Comparison of ENCODE assay signal across 10 cellular contexts in genomic region chr20:6623989-6624388, GRCh38.
DNase-seq lines count a peak whose midpoint lies in the region; ATAC-seq and TF ChIP-seq lines count a peak whose summit lies in the region.
"Had no signal": no experiment of that assay in that cellular context is flagged by ENCODE, and none has a peak within 500 bp of the region (broad histone marks: within the 10 kb centered on the region; RNA-seq: fewer than 3 reads in every experiment).

No MANE protein-coding gene starts in this region.

- peak overlapping the region in 1 of 9 donors; percentile 23 for H3K27ac Mint-ChIP-seq in naive thymus-derived CD4-positive, alpha-beta T cell
- H3K27ac Mint-ChIP-seq in activated naive CD4-positive, alpha-beta T cell treated with anti-CD3 and anti-CD28 coated beads, Interleukin-2, amount 50 U/mL, for 72 hours = no peak overlapping the region
- H3K27ac Mint-ChIP-seq: brain had no signal

- TF ChIP-seq CTCF in mucosa of descending colon (IDR thresholded peaks at IDR 0.05) (no peak), tibial nerve (IDR thresholded peaks at IDR 0.05) (no peak)

- H3K4me1 Mint-ChIP-seq in naive thymus-derived CD4-positive, alpha-beta T cell = no peaks in the 10 kb centered on the region
- H3K4me1 Mint-ChIP-seq: brain had no signal

- TF ChIP-seq POLR2A in tibial nerve (IDR thresholded peaks at IDR 0.05) = no peak

- peaks cover 0 to 12% (median 7%) of the 10 kb centered on the region in 11 donors for H3K9me3 Mint-ChIP-seq in naive thymus-derived CD4-positive, alpha-beta T cell
- H3K9me3 Mint-ChIP-seq in activated naive CD4-positive, alpha-beta T cell treated with anti-CD3 and anti-CD28 coated beads, Interleukin-2, amount 50 U/mL, for 72 hours = peaks cover 6 to 7% of the 10 kb centered on the region in 2 donors

- CTCF ChIA-PET in naive thymus-derived CD4-positive, alpha-beta T cell (lab: Charles Lee) = no interaction called here

- no peaks in the 10 kb centered on the region for H3K27me3 Mint-ChIP-seq in naive thymus-derived CD4-positive, alpha-beta T cell

- peaks cover 0 to 3% (median 0%) of the 10 kb centered on the region in 5 donors for H3K36me3 Mint-ChIP-seq in naive thymus-derived CD4-positive, alpha-beta T cell
- H3K36me3 Mint-ChIP-seq in activated naive CD4-positive, alpha-beta T cell treated with anti-CD3 and anti-CD28 coated beads, Interleukin-2, amount 50 U/mL, for 72 hours = no peaks in the 10 kb centered on the region
- H3K36me3 Mint-ChIP-seq: brain had no signal

- no peak for TF ChIP-seq EP300 in tibial nerve (IDR thresholded peaks at IDR 0.05)

- DNase-seq in GM19240 (ENCODE audit: insufficient read length, low spot score) (peak; percentile 6), MV-4-11 (lab: John Stamatoyannopoulos, UW) (peak; percentile 92), mucosa of descending colon (no peak), tibial nerve (ENCODE audit: low spot score in 2 of 2) (no peak), HK-2 (ENCODE audit: unreplicated experiment) (no peak)
- DNase-seq in naive thymus-derived CD4-positive, alpha-beta T cell = no peak
- no peak for DNase-seq in activated naive CD4-positive, alpha-beta T cell treated with anti-CD3 and anti-CD28 coated beads, Interleukin-2, amount 50 U/mL, for 72 hours (ENCODE audit: low spot score in 2 of 2)

- ATAC-seq in HG02870 (IDR thresholded peaks at IDR 0.05; ENCODE audit: unreplicated experiment) = peak; percentile 96
- ATAC-seq in mucosa of descending colon = peak; percentile 81
- no peak for ATAC-seq in naive thymus-derived CD4-positive, alpha-beta T cell
- no peak for ATAC-seq in activated naive CD4-positive, alpha-beta T cell treated with anti-CD3 and anti-CD28 coated beads, Interleukin-2, amount 50 U/mL, for 72 hours

- no peak overlapping the region for H3K4me3 Mint-ChIP-seq in naive thymus-derived CD4-positive, alpha-beta T cell
- H3K4me3 Mint-ChIP-seq: brain had no signal

- H3K4me1 ChIP-seq in mucosa of descending colon (ENCODE audit: low read depth) = no peaks in the 10 kb centered on the region
- H3K4me1 ChIP-seq in naive thymus-derived CD4-positive, alpha-beta T cell (ENCODE audit: control insufficient read depth in 2 of 2, insufficient read depth in 2 of 2, low read length in 2 of 2) = no peaks in the 10 kb centered on the region
- H3K4me1 ChIP-seq in tibial nerve = no peaks in the 10 kb centered on the region
- H3K4me1 ChIP-seq: vagina had no signal

- no peaks in the 10 kb centered on the region for H3K9me3 ChIP-seq in mucosa of descending colon
- H3K9me3 ChIP-seq in naive thymus-derived CD4-positive, alpha-beta T cell (ENCODE audit: control insufficient read depth in 2 of 3, low read length in 3 of 3) = no peaks in the 10 kb centered on the region
- H3K9me3 ChIP-seq in tibial nerve = peaks cover 0 to 3% (median 0%) of the 10 kb centered on the region in 4 donors
- H3K9me3 ChIP-seq: vagina had no signal

- intact Hi-C loops in mucosa of descending colon (cut with DNase I, micrococcal nuclease) = no loop called here
- intact Hi-C loops in naive thymus-derived CD4-positive, alpha-beta T cell (cut with micrococcal nuclease) = no loop called here

- H3K4me3 ChIP-seq in mucosa of descending colon = no peak overlapping the region
- H3K4me3 ChIP-seq in naive thymus-derived CD4-positive, alpha-beta T cell (ENCODE audit: low read length) = no peak overlapping the region
- H3K4me3 ChIP-seq in tibial nerve = no peak overlapping the region
- H3K4me3 ChIP-seq: vagina had no signal

- H3K27ac ChIP-seq in naive thymus-derived CD4-positive, alpha-beta T cell (ENCODE audit: low read depth, low read length) = no peak overlapping the region
- H3K27ac ChIP-seq in tibial nerve = no peak overlapping the region
- H3K27ac ChIP-seq: vagina had no signal

- POLR2A ChIA-PET in naive thymus-derived CD4-positive, alpha-beta T cell (lab: Charles Lee) = no interaction called here

- no peaks in the 10 kb centered on the region for H3K36me3 ChIP-seq in mucosa of descending colon (ENCODE audit: low read depth)
- H3K36me3 ChIP-seq in naive thymus-derived CD4-positive, alpha-beta T cell (ENCODE audit: control insufficient read depth in 2 of 3, insufficient read depth in 3 of 3, low read length in 3 of 3) = no peaks in the 10 kb centered on the region
- no peaks in the 10 kb centered on the region for H3K36me3 ChIP-seq in tibial nerve
- H3K36me3 ChIP-seq: vagina had no signal

- H3K27me3 ChIP-seq in naive thymus-derived CD4-positive, alpha-beta T cell (ENCODE audit: control insufficient read depth in 2 of 2, insufficient read depth in 2 of 2, low read length in 2 of 2) = no peaks in the 10 kb centered on the region
- no peaks in the 10 kb centered on the region for H3K27me3 ChIP-seq in tibial nerve
- H3K27me3 ChIP-seq: vagina had no signal

- 28 to 31% methylated on average over 3 of the region's 3 CpGs for WGBS in tibial nerve, 2 donors

Comparison
In these comparisons a context has a peak if more than half of its experiments do, and no peak if none do; other contexts are left out.
1. DNase-seq: peak in GM19240 (single experiment) and MV-4-11 (single experiment); none in mucosa of descending colon (0 of 3), naive thymus-derived CD4-positive, alpha-beta T cell (0 of 9), activated naive CD4-positive, alpha-beta T cell treated with anti-CD3 and anti-CD28 coated beads, Interleukin-2, amount 50 U/mL, for 72 hours (0 of 2), tibial nerve (0 of 2) and HK-2 (single experiment).
2. ATAC-seq: peak in HG02870 (single experiment) and mucosa of descending colon (single experiment); none in naive thymus-derived CD4-positive, alpha-beta T cell (single experiment) and activated naive CD4-positive, alpha-beta T cell treated with anti-CD3 and anti-CD28 coated beads, Interleukin-2, amount 50 U/mL, for 72 hours (0 of 2).